21 cellular contexts compared by ENCODE assay signal in the genomic region with DNA sequence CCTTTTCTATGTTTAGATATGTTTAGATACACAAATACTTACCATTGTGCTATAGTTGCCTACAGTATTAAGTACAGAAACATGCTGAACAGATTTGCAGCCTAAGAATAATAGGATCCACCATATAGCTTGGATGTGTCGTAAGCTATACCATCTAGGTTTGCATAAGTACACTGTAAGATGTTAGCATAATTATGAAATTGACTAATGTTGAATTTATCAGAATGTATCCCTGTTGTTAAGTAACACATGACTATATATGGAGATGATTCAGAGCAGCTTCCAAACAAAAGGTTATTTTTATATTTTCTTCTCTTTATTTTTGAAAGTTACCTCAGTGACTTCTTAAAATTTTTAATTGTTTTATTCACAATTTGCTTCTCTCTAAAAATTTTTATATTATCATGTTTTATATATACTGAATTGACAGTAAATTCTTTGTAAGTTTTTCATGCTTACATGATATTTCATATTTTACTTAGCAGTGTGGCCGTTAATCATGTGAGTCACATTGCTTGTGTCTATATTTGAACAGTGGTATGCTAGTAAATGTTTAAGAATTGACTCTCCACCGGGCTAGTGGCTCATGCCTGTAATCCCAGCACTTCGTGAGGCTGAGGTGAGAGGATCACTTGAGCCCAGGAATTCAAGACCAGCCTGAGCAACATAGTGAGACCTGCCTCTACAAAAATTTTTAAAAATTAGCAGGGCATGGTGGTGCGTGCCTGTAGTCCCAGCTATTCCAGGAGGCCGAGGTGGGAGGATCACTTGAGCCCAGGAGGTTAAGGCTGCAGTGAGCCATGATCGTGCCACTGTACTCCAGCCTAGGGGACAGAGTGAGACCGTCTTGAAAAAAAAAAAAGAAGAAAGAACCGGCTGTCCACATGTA. TPM values are rescaled to one million over a fixed set of nuclear protein-coding genes. Genes with fewer than 3 reads are reported as not detected.
DNase-seq lines count a peak whose midpoint lies in the region; ATAC-seq and TF ChIP-seq lines count a peak whose summit lies in the region.
"Had no signal": no experiment of that assay in that cellular context is flagged by ENCODE, and none has a peak within 500 bp of the region (broad histone marks: within the 10 kb centered on the region; RNA-seq: fewer than 3 reads in every experiment).

No MANE protein-coding gene starts in this region.

- no TSS peak for BruUV-seq in IMR-90 (replicated peaks; lab: Mats Ljungman, UMichigan)

- H3K27me3 Mint-ChIP-seq in endodermal cell (ENCODE audit: insufficient read depth) = peaks cover 9% of the 10 kb centered on the region

- H2BK5ac ChIP-seq in IMR-90 (ENCODE audit: low read depth, low read length, poor library complexity, severe bottlenecking) = no peak overlapping the region

- CTCF ChIA-PET in IMR-90 (lab: Yijun Ruan, JAX) = interaction anchor here (1.0 kb wide), 1 partner anchor 12 kb away, joined by 3 read pairs; no protein-coding TSS in a partner anchor

- intact Hi-C loops in IMR-90 (cut with micrococcal nuclease) (no loop called here), colonic mucosa (cut with DNase I) (no loop called here), left lung (cut with DNase I) (no loop called here)

- H2AK9ac ChIP-seq in IMR-90 (replicated peaks; ENCODE audit: low read depth, low read length, poor library complexity) = no peak overlapping the region

- H3K9ac ChIP-seq in IMR-90 (ENCODE audit: low read depth, low read length) (no peak overlapping the region), colonic mucosa (ENCODE audit: low read depth in 2 of 2, low read length in 2 of 2) (no peak overlapping the region), endodermal cell (ENCODE audit: extremely low read depth, low read length, poor library complexity, severe bottlenecking) (no peak overlapping the region)
- H3K9ac ChIP-seq: BLaER1 had no signal

- H2BK20ac ChIP-seq in IMR-90 (ENCODE audit: low read depth, low read length) = no peak overlapping the region

- H4K20me1 ChIP-seq in IMR-90 (ENCODE audit: insufficient read depth, low read length) = no peaks in the 10 kb centered on the region
- H4K20me1 ChIP-seq: BLaER1 had no signal

- H3K36me3 Mint-ChIP-seq in endodermal cell (ENCODE audit: low read depth) = no peaks in the 10 kb centered on the region

- TF ChIP-seq POLR2A in IMR-90 (IDR thresholded peaks at IDR 0.05; ENCODE audit: low read depth, low read length) = no peak

- no peak overlapping the region for H3K27ac Mint-ChIP-seq in endodermal cell
- H3K27ac Mint-ChIP-seq: T-helper 1 cell treated with Interleukin-12 subunit alpha and Interleukin-12 subunit beta and Interleukin-4 antibody, amounts not matched to agents 30 μg/mL and 1 μg/mL, for 36 hours had no signal

- WGBS in IMR-90 (ENCODE audit: extremely low coverage in 2 of 2, insufficient read length in 1 of 2), 2 experiments = 77% methylated on average over 5 of the region's 9 CpGs; no CpG with 5 or more reads in 1 of the 2 experiments
- 80 to 81% methylated on average over 7 to 9 of the region's 9 CpGs for WGBS in endodermal cell (ENCODE audit: insufficient coverage in 1 of 2, insufficient read length in 1 of 2), 2 experiments

- no peak overlapping the region for H3K4me3 Mint-ChIP-seq in endodermal cell
- H3K4me3 Mint-ChIP-seq: T-helper 1 cell treated with Interleukin-12 subunit alpha and Interleukin-12 subunit beta and Interleukin-4 antibody, amounts not matched to agents 30 μg/mL and 1 μg/mL, for 36 hours had no signal

- H3K36me3 ChIP-seq in IMR-90 (ENCODE audit: control insufficient read depth, insufficient read depth, low read length) (no peaks in the 10 kb centered on the region), colonic mucosa (no peaks in the 10 kb centered on the region), left lung (no peaks in the 10 kb centered on the region), endodermal cell (ENCODE audit: control insufficient read depth, insufficient read depth, low read length) (no peaks in the 10 kb centered on the region)
- H3K36me3 ChIP-seq: BLaER1 had no signal

- no peak overlapping the region for H3K4me2 ChIP-seq in IMR-90 (ENCODE audit: low read depth, low read length)
- H3K4me2 ChIP-seq: BLaER1 had no signal

- in situ Hi-C loops in IMR-90 (cut with MboI; ENCODE audit: low sequenced_read_pairs) = no loop called here

- H3K79me1 ChIP-seq in IMR-90 (ENCODE audit: low read depth in 1 of 2, low read length in 2 of 2) = no peaks in the 10 kb centered on the region

- no peak overlapping the region for H2BK15ac ChIP-seq in IMR-90 (ENCODE audit: low read depth, low read length)

- H3K27ac ChIP-seq in IMR-90 (ENCODE audit: insufficient read depth, low read length) (no peak overlapping the region), colonic mucosa (no peak overlapping the region), left lung (no peak overlapping the region), endodermal cell (ENCODE audit: low read depth, low read length) (no peak overlapping the region)
- H3K27ac ChIP-seq: BLaER1 had no signal

- DNase-seq in AG10803 (ENCODE audit: low read depth) (peak; percentile 38), IMR-90 (peak; percentile 71), colonic mucosa (peak; percentile 38), left lung (no peak), endodermal cell (no peak), DMS79 (lab: John Stamatoyannopoulos, UW) (no peak), putamen (ENCODE audit: low spot score) (no peak), HPDE6-E6E7 (ENCODE audit: extremely low spot score) (no peak)
- DNase-seq: activated CD4-positive, CD25-positive, alpha-beta regulatory T cell; activated effector memory CD4-positive, alpha-beta T cell treated with Interleukin-2 at 50 U/mL for 16 hours; foreskin melanocyte; MV-4-11; NCI-H2081; NCI-H774 had no signal

- no peak overlapping the region for H2AFZ ChIP-seq in IMR-90 (replicated peaks; ENCODE audit: low read length, poor library complexity)

- no peak overlapping the region; a peak in 1 of 4 replicates for H4K8ac ChIP-seq in IMR-90 (ENCODE audit: low read depth in 2 of 2, low read length in 2 of 2)

- H3K23ac ChIP-seq in IMR-90 (ENCODE audit: low read depth, low read length) = no peak overlapping the region

- H3K9me3 ChIP-seq in IMR-90 (ENCODE audit: control insufficient read depth, insufficient read depth, low read length) = no peaks in the 10 kb centered on the region
- no peaks in the 10 kb centered on the region for H3K9me3 ChIP-seq in colonic mucosa
- no peaks in the 10 kb centered on the region for H3K9me3 ChIP-seq in left lung
- H3K9me3 ChIP-seq in endodermal cell (ENCODE audit: control insufficient read depth, low read length) = no peaks in the 10 kb centered on the region
- H3K9me3 ChIP-seq: BLaER1 had no signal

- ATAC-seq in IMR-90 (ENCODE audit: low read depth) (peak; percentile 93), left lung (peak; percentile 89)

- TF ChIP-seq RAD21 in IMR-90 (IDR thresholded peaks at IDR 0.05; ENCODE audit: low read length) = no peak

- H3K27me3 ChIP-seq in IMR-90 (ENCODE audit: control insufficient read depth, insufficient read depth, low read length) = no peaks in the 10 kb centered on the region
- H3K27me3 ChIP-seq in colonic mucosa = no peaks in the 10 kb centered on the region
- no peaks in the 10 kb centered on the region for H3K27me3 ChIP-seq in left lung
- H3K27me3 ChIP-seq in endodermal cell (ENCODE audit: control insufficient read depth, insufficient read depth, low read length, poor library complexity, severe bottlenecking) = no peaks in the 10 kb centered on the region
- H3K27me3 ChIP-seq: BLaER1 had no signal

- no peaks in the 10 kb centered on the region for H3K9me1 ChIP-seq in IMR-90 (ENCODE audit: insufficient read depth, low read length)

- TF ChIP-seq CTCF in AG10803 (conservative IDR thresholded peaks at IDR 0.05; ENCODE audit: low read length) (no peak), IMR-90 (conservative IDR thresholded peaks at IDR 0.05; ENCODE audit: low read depth, low read length) (no peak), colonic mucosa (IDR thresholded peaks at IDR 0.05) (no peak), left lung (IDR thresholded peaks at IDR 0.05) (no peak), endodermal cell (conservative IDR thresholded peaks at IDR 0.05) (no peak)

- no peak overlapping the region for H2BK120ac ChIP-seq in IMR-90 (ENCODE audit: low read depth, low read length)

- POLR2A ChIA-PET in IMR-90 (lab: Charles Lee; ENCODE audit: unreplicated experiment) = no interaction called here

- peaks cover 2% of the 10 kb centered on the region for H3K4me1 Mint-ChIP-seq in endodermal cell

- H3K4ac ChIP-seq in IMR-90 (ENCODE audit: low read depth, low read length) = no peak overlapping the region

- H3K56ac ChIP-seq in IMR-90 (ENCODE audit: extremely low read depth, insufficient read depth, low read length) = no peak overlapping the region

- no peak overlapping the region for H3K4me3 ChIP-seq in AG10803 (ENCODE audit: low read length)
- H3K4me3 ChIP-seq in IMR-90 (ENCODE audit: insufficient read depth, low read depth, low read length) = no peak overlapping the region
- no peak overlapping the region for H3K4me3 ChIP-seq in colonic mucosa
- H3K4me3 ChIP-seq in left lung = no peak overlapping the region
- H3K4me3 ChIP-seq in endodermal cell (ENCODE audit: low read length) = no peak overlapping the region
- H3K4me3 ChIP-seq: BLaER1 had no signal

- no peak overlapping the region for H2AK5ac ChIP-seq in IMR-90 (ENCODE audit: low read depth, low read length)

- H4K91ac ChIP-seq in IMR-90 (ENCODE audit: insufficient read depth, low read depth, low read length) = no peak overlapping the region

- H3K9me3 Mint-ChIP-seq in endodermal cell = no peaks in the 10 kb centered on the region
- H3K9me3 Mint-ChIP-seq: T-helper 1 cell treated with Interleukin-12 subunit alpha and Interleukin-12 subunit beta and Interleukin-4 antibody, amounts not matched to agents 30 μg/mL and 1 μg/mL, for 36 hours had no signal

- no peak overlapping the region for H3K18ac ChIP-seq in IMR-90 (ENCODE audit: low read depth, low read length)

- H4K5ac ChIP-seq in IMR-90 (ENCODE audit: low read depth, low read length) = no peak overlapping the region

- H3K4me1 ChIP-seq in IMR-90 (ENCODE audit: control insufficient read depth, insufficient read depth, low read length) = peaks cover 2% of the 10 kb centered on the region; the same call in 1 of the 2 replicates
- no peaks in the 10 kb centered on the region for H3K4me1 ChIP-seq in colonic mucosa
- no peaks in the 10 kb centered on the region for H3K4me1 ChIP-seq in left lung
- H3K4me1 ChIP-seq in endodermal cell (ENCODE audit: control insufficient read depth, insufficient read depth, low read length) = no peaks in the 10 kb centered on the region
- H3K4me1 ChIP-seq: BLaER1 had no signal

- no peak overlapping the region for H3K14ac ChIP-seq in IMR-90 (replicated peaks; ENCODE audit: low read depth, low read length)

- dilution Hi-C loops in IMR-90 (cut with HindIII; ENCODE audit: low sequenced_read_pairs, unreplicated experiment) = no loop called here

TF ChIP-seq in IMR-90, 13 proteins besides CTCF, POLR2A, EP300 and RAD21 (continues in another document):
- no peak for TF ChIP-seq CEBPB (IDR thresholded peaks at IDR 0.05; ENCODE audit: low read depth, low read length)

RNA-seq across cellular contexts. Expression of a gene that starts 2.6 kb away (rescaled TPM):
- total RNA-seq in IMR-90 (2012; rRNA removed) = not detected in 2 replicates
- not detected in 2 replicates for polyA plus RNA-seq in IMR-90 (2012; rRNA removed)
- not detected in 2 replicates for polyA plus RNA-seq in IMR-90 (2012; cell fraction: cytosol; rRNA removed)
- not detected in 2 replicates for polyA plus RNA-seq in IMR-90 (2012; cell fraction: nucleus; rRNA removed; ENCODE audit: low replicate concordance)
- 10 to 100 TPM; 21.6 to 54.9 TPM for total RNA-seq in colonic mucosa
- total RNA-seq in left lung = not detected
- 1 to 10 TPM; 3.8 to 4.4 TPM for total RNA-seq in endodermal cell
- polyA plus RNA-seq in endodermal cell (2013, experiment 1 of 2) = 0.85 TPM
- polyA plus RNA-seq in endodermal cell (2013, experiment 2 of 2) = 1.4 TPM
- total RNA-seq: H1, HT-29, lung microvascular endothelial cell, RPMI7951 had no signal
- polyA plus RNA-seq: neural cell had no signal

Comparison
In these comparisons a context has a peak if more than half of its experiments do, and no peak if none do; other contexts are left out.
1. DNase-seq: peak in AG10803 (single experiment), IMR-90 (single experiment) and colonic mucosa (single experiment); none in left lung (0 of 2), endodermal cell (single experiment), DMS79 (single experiment), putamen (single experiment) and HPDE6-E6E7 (single experiment).
2. RNA of a gene that starts 2.6 kb away (total RNA-seq): 21.6 to 54.9 TPM in colonic mucosa; 3.8 to 4.4 TPM in endodermal cell, not detected in IMR-90 and not detected in left lung; every median in the first group is over 4 times any median in the second.